12 cellular contexts compared by ENCODE assay signal in the genomic region with DNA sequence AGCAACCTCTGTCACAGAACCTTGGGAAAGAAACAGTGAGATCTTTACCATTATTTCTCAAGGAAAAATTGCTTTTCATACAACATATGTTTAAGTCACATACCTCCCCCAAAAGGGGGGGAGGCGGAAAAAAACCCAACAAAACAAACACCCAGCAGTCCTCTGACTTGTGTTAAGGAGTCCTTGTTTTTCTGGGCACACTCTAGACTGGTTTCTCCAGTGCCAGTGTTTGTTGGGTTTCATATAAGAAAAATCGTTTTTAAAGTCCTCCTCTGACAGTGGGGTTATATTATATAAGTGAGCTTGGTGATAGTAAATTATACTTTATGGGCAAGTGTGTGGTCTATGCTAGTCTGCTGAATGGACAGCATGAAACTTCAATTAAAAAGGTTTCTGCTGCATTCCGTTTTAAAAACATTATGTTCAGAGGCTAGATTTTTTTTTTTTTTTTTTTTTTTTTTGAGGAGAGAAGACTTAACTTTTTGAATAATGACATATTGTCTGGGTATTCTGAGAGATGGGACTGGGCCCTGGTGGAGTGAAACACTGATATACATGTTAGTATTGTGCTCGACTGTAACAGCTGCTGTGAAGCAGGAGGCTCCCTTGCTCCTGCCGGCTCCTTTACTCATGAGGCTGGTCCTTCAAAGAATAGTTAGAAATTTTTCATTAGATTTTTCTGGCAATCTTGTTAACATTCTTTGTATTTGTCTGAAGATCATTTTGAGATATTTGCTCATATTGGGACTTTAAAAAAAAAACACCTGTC.
A peak's percentile ranks its signal among the peaks of the same experiment; 100 is the strongest.
DNase-seq lines count a peak whose midpoint lies in the region; ATAC-seq and TF ChIP-seq lines count a peak whose summit lies in the region.
"Had no signal": no experiment of that assay in that cellular context is flagged by ENCODE, and none has a peak within 500 bp of the region (broad histone marks: within the 10 kb centered on the region; RNA-seq: fewer than 3 reads in every experiment).

No MANE protein-coding gene starts in this region.

- CTCF ChIA-PET in CD8-positive, alpha-beta T cell (lab: Charles Lee) = interaction anchor here (1.6 kb wide), 1 partner anchor 106 kb away, joined by 3 read pairs; no protein-coding TSS in a partner anchor

- H3K36me3 ChIP-seq in CD8-positive, alpha-beta T cell (ENCODE audit: insufficient read depth, low read length) = no peaks in the 10 kb centered on the region
- no peaks in the 10 kb centered on the region for H3K36me3 ChIP-seq in sigmoid colon

- H3K9me3 Mint-ChIP-seq in CD8-positive, alpha-beta T cell = no peaks in the 10 kb centered on the region

- H3K9me3 ChIP-seq in CD8-positive, alpha-beta T cell (ENCODE audit: low read length) = no peaks in the 10 kb centered on the region
- H3K9me3 ChIP-seq in sigmoid colon = no peaks in the 10 kb centered on the region
- H3K9me3 ChIP-seq: Caco-2 had no signal

- TF ChIP-seq CTCF in CD8-positive, alpha-beta T cell (IDR thresholded peaks at IDR 0.05) = no peak
- TF ChIP-seq CTCF in astrocyte of the cerebellum (IDR thresholded peaks at IDR 0.05; ENCODE audit: low read depth, low read length, missing control alignments) = no peak
- no peak for TF ChIP-seq CTCF in sigmoid colon (IDR thresholded peaks at IDR 0.05)

- H3K4me3 Mint-ChIP-seq in CD8-positive, alpha-beta T cell = no peak overlapping the region

- H3K4me1 Mint-ChIP-seq in CD8-positive, alpha-beta T cell (ENCODE audit: low read depth) = peaks cover 93% of the 10 kb centered on the region

- ATAC-seq in CD8-positive, alpha-beta T cell = no peak
- ATAC-seq in left ventricle myocardium superior (peak; percentile 52), GM21447 (IDR thresholded peaks at IDR 0.05; ENCODE audit: unreplicated experiment) (no peak)
- ATAC-seq: GM12878 had no signal

- TF ChIP-seq POLR2A in sigmoid colon (IDR thresholded peaks at IDR 0.05) = no peak

- no peak overlapping the region for H3K27ac ChIP-seq in CD8-positive, alpha-beta T cell (ENCODE audit: low read depth, low read length)
- H3K27ac ChIP-seq in sigmoid colon = peak overlapping the region; percentile 53 to 74 (median 66)

- in situ Hi-C loops in astrocyte of the cerebellum (cut with HindIII; ENCODE audit: low sequenced_read_pairs) = no loop called here

- H3K27me3 Mint-ChIP-seq in CD8-positive, alpha-beta T cell (ENCODE audit: low read depth) = no peaks in the 10 kb centered on the region

- intact Hi-C loops in CD8-positive, alpha-beta T cell (cut with DNase I, micrococcal nuclease) = no loop called here
- intact Hi-C loops in left ventricle myocardium superior (cut with micrococcal nuclease) = no loop called here
- intact Hi-C loops in sigmoid colon (cut with DNase I) = loop anchor here (5.0 kb wide), 2 partner anchors 33 to 72 kb away; a partner anchor contains a TSS

- H3K36me3 Mint-ChIP-seq in CD8-positive, alpha-beta T cell = peaks cover 34% of the 10 kb centered on the region

- TF ChIP-seq EP300 in sigmoid colon (IDR thresholded peaks at IDR 0.05) = no peak

- no peaks in the 10 kb centered on the region for H3K27me3 ChIP-seq in CD8-positive, alpha-beta T cell (ENCODE audit: insufficient read depth, low read length)
- no peaks in the 10 kb centered on the region for H3K27me3 ChIP-seq in sigmoid colon

- peak overlapping the region; percentile 71 for H3K27ac Mint-ChIP-seq in CD8-positive, alpha-beta T cell

- no peak overlapping the region for H3K4me3 ChIP-seq in CD8-positive, alpha-beta T cell (ENCODE audit: low read depth, low read length)
- H3K4me3 ChIP-seq in astrocyte of the cerebellum (ENCODE audit: low read depth, low read length) = peak overlapping the region; percentile 21
- peak overlapping the region; percentile 21 to 44 (median 38) for H3K4me3 ChIP-seq in sigmoid colon
- H3K4me3 ChIP-seq: GM12878 had no signal

- POLR2A ChIA-PET in CD8-positive, alpha-beta T cell (lab: Charles Lee) = interaction anchor here (0.6 kb wide), 1 partner anchor 335 kb away, joined by 3 read pairs; a partner anchor contains a TSS

- WGBS in sigmoid colon, 2 donors = 79 to 86% methylated on average over 5 of the region's 5 CpGs

- no peak for DNase-seq in CD8-positive, alpha-beta T cell
- DNase-seq in astrocyte of the cerebellum (ENCODE audit: low read depth) (no peak), left ventricle myocardium superior (no peak), sigmoid colon (no peak), NOMO-1 treated with dmso at 0.1 percent for 144 hours (lab: John Stamatoyannopoulos, UW; ENCODE audit: unreplicated experiment) (no peak), Ammon's horn (ENCODE audit: low spot score) (no peak)
- no peak for DNase-seq in activated CD4-positive, alpha-beta T cell treated with anti-CD3 and anti-CD28 coated beads, Interleukin-2, amount 50 U/mL, for 4 hours
- DNase-seq: Caco-2, NCI-H1048, SW 1271 had no signal

- peaks cover 93% of the 10 kb centered on the region for H3K4me1 ChIP-seq in CD8-positive, alpha-beta T cell (ENCODE audit: insufficient read depth, low read length)
- peaks cover 0 to 50% (median 22%) of the 10 kb centered on the region in 4 donors for H3K4me1 ChIP-seq in sigmoid colon
